25 cellular contexts compared by ENCODE assay signal in genomic region chr6:113526995-113527394, GRCh38.
DNase-seq lines count a peak whose midpoint lies in the region; ATAC-seq, FAIRE-seq and TF ChIP-seq lines count a peak whose summit lies in the region.
"Had no signal": no experiment of that assay in that cellular context is flagged by ENCODE, and none has a peak within 500 bp of the region (broad histone marks: within the 10 kb centered on the region; RNA-seq: fewer than 3 reads in every experiment).

No MANE protein-coding gene starts in this region.

- no peak for TF ChIP-seq POLR2A in suprapubic skin (IDR thresholded peaks at IDR 0.05)
- no peak for TF ChIP-seq POLR2A in HepG2 (IDR thresholded peaks at IDR 0.05; ENCODE audit: insufficient read depth in 1 of 2, low read depth in 2 of 2, low read length in 2 of 2)

- H3K4me1 ChIP-seq in heart right ventricle (peaks cover 0 to 4% (median 0%) of the 10 kb centered on the region in 9 donors), left ventricle myocardium inferior (no peaks in the 10 kb centered on the region), keratinocyte (ENCODE audit: control insufficient read depth, extremely low read depth, insufficient read depth, low read length) (peaks cover 25% of the 10 kb centered on the region), suprapubic skin (peaks cover 15% of the 10 kb centered on the region), HepG2 (ENCODE audit: insufficient read depth, low read length) (peaks cover 7% of the 10 kb centered on the region)
- H3K4me1 ChIP-seq: BLaER1 had no signal

- no peak overlapping the region for H3K4me3 Mint-ChIP-seq in natural killer cell
- H3K4me3 Mint-ChIP-seq: CD4-positive, CD25-positive, alpha-beta regulatory T cell; IgD-negative memory B cell had no signal

- H3K79me2 ChIP-seq in keratinocyte (ENCODE audit: control insufficient read depth, insufficient read depth, low read length) (no peaks in the 10 kb centered on the region), HepG2 (ENCODE audit: insufficient read depth, low read length) (no peaks in the 10 kb centered on the region)

- no peaks in the 10 kb centered on the region for H3K36me3 ChIP-seq in heart right ventricle
- no peaks in the 10 kb centered on the region for H3K36me3 ChIP-seq in left ventricle myocardium inferior
- no peaks in the 10 kb centered on the region for H3K36me3 ChIP-seq in keratinocyte (ENCODE audit: control insufficient read depth in 2 of 2, extremely low read depth in 1 of 2, insufficient read depth in 2 of 2, low read length in 2 of 2)
- H3K36me3 ChIP-seq in suprapubic skin = no peaks in the 10 kb centered on the region
- no peaks in the 10 kb centered on the region for H3K36me3 ChIP-seq in HepG2 (replicated peaks in 1 of 2; ENCODE audit: control insufficient read depth in 1 of 2, insufficient read depth in 2 of 2, low read length in 2 of 2)
- H3K36me3 ChIP-seq: BLaER1, SJSA1 had no signal

- TF ChIP-seq RAD21 in HepG2 (CRISPR knock-in tag; IDR thresholded peaks at IDR 0.05) = no peak

- H2AFZ ChIP-seq in keratinocyte (ENCODE audit: control insufficient read depth, low read length) (no peak overlapping the region), HepG2 (ENCODE audit: low read length) (no peak overlapping the region)

- no peak overlapping the region for H3K27ac Mint-ChIP-seq in natural killer cell
- H3K27ac Mint-ChIP-seq: CD4-positive, CD25-positive, alpha-beta regulatory T cell; IgD-negative memory B cell had no signal

- H3K4me3 ChIP-seq in heart right ventricle (no peak overlapping the region), left ventricle myocardium inferior (no peak overlapping the region), keratinocyte (ENCODE audit: control insufficient read depth in 2 of 3, extremely low read depth in 1 of 3, insufficient read depth in 2 of 3, low read depth in 1 of 3, low read length in 3 of 3) (no peak overlapping the region), suprapubic skin (no peak overlapping the region), HepG2 (replicated peaks in 1 of 3; ENCODE audit: insufficient read depth in 1 of 3, low read depth in 2 of 3, low read length in 3 of 3) (no peak overlapping the region)
- H3K4me3 ChIP-seq: BLaER1, SJSA1 had no signal

- peak overlapping the region; percentile 1 for H3K4me2 ChIP-seq in keratinocyte (ENCODE audit: control insufficient read depth, extremely low read depth, insufficient read depth, low read depth, low read length)
- H3K4me2 ChIP-seq in HepG2 (ENCODE audit: low read depth, low read length) = no peak overlapping the region
- H3K4me2 ChIP-seq: BLaER1, KMS-11 had no signal

- H4K20me1 ChIP-seq in keratinocyte (ENCODE audit: control insufficient read depth, extremely low read depth, insufficient read depth, low read length) = no peaks in the 10 kb centered on the region
- no peaks in the 10 kb centered on the region for H4K20me1 ChIP-seq in HepG2 (ENCODE audit: insufficient read depth, low read length)
- H4K20me1 ChIP-seq: BLaER1 had no signal

- POLR2A ChIA-PET in HepG2 (lab: Yijun Ruan, JAX) = no interaction called here

- H3K9ac ChIP-seq in keratinocyte (ENCODE audit: control insufficient read depth, extremely low read depth, insufficient read depth, low read length) (no peak overlapping the region), HepG2 (ENCODE audit: insufficient read depth, low read depth, low read length) (no peak overlapping the region)
- H3K9ac ChIP-seq: BLaER1, KMS-11 had no signal

- H3K9me1 ChIP-seq in keratinocyte (ENCODE audit: control insufficient read depth, extremely low read depth, insufficient read depth, low read length) = no peaks in the 10 kb centered on the region

- peak in 1 of 2 donors; percentile 9 for DNase-seq in heart right ventricle
- no peak for DNase-seq in left ventricle myocardium inferior
- no peak for DNase-seq in epithelial cell of prostate (ENCODE audit: low read depth, low spot score)
- DNase-seq in keratinocyte (ENCODE audit: low read depth, low spot score) = no peak
- DNase-seq in suprapubic skin (ENCODE audit: low spot score in 2 of 2) = no peak
- no peak for DNase-seq in natural killer cell
- no peak for DNase-seq in HepG2 (ENCODE audit: low spot score)
- DNase-seq: CD4-positive, CD25-positive, alpha-beta regulatory T cell; NCI-H1048; NCI-H1417; NCI-H1694; NCI-H2081; NCI-H2171 treated with DMSO at 0.1 percent for 48 hours; NCI-H345; NCI-H510A treated with DMSO at 0.1 percent for 48 hours had no signal

- dilution Hi-C loops in keratinocyte (cut with MboI; ENCODE audit: extremely low pct_ligation_motif_present, low sequenced_read_pairs) = no loop called here

- in situ Hi-C loops in HepG2 (cut with HindIII; ENCODE audit: extremely low pct_ligation_motif_present, low pct_unique_long_range_greater_than_20kb) = no loop called here

- intact Hi-C loops in heart right ventricle (cut with DNase I) (no loop called here), left ventricle myocardium inferior (cut with micrococcal nuclease) (no loop called here), natural killer cell (cut with micrococcal nuclease) (no loop called here), HepG2 (cut with micrococcal nuclease; ENCODE audit: unreplicated experiment) (no loop called here)

- TF ChIP-seq EP300 in suprapubic skin (IDR thresholded peaks at IDR 0.05) = no peak
- TF ChIP-seq EP300 in HepG2 (IDR thresholded peaks at IDR 0.05; ENCODE audit: low read depth in 2 of 2, low read length in 2 of 2) = no peak
- no peak for TF ChIP-seq EP300 in HepG2 (CRISPR knock-in tag; IDR thresholded peaks at IDR 0.05; ENCODE audit: borderline replicate concordance)

- H3K9me3 ChIP-seq in heart right ventricle = no peaks in the 10 kb centered on the region
- H3K9me3 ChIP-seq in left ventricle myocardium inferior (replicated peaks) = no peaks in the 10 kb centered on the region
- no peaks in the 10 kb centered on the region for H3K9me3 ChIP-seq in keratinocyte (ENCODE audit: control insufficient read depth, low read depth, low read length)
- H3K9me3 ChIP-seq in suprapubic skin = no peaks in the 10 kb centered on the region
- H3K9me3 ChIP-seq in HepG2 (ENCODE audit: low read length) = no peaks in the 10 kb centered on the region
- H3K9me3 ChIP-seq: BLaER1, SJSA1 had no signal

- peaks cover 4 to 11% of the 10 kb centered on the region in 2 donors for H3K9me3 Mint-ChIP-seq in natural killer cell
- H3K9me3 Mint-ChIP-seq: IgD-negative memory B cell had no signal

- CTCF ChIA-PET in HepG2 (lab: Yijun Ruan, JAX; ENCODE audit: low intra/inter-chr PET ratio, low total read pairs) = no interaction called here

- H3K27ac ChIP-seq in heart right ventricle = no peak overlapping the region
- H3K27ac ChIP-seq in left ventricle myocardium inferior (replicated peaks) = no peak overlapping the region
- H3K27ac ChIP-seq in epithelial cell of prostate = peak overlapping the region; percentile 62
- peak overlapping the region; percentile 42 for H3K27ac ChIP-seq in keratinocyte (ENCODE audit: control insufficient read depth, insufficient read depth, low read length)
- H3K27ac ChIP-seq in suprapubic skin = peak overlapping the region; percentile 79
- H3K27ac ChIP-seq in HepG2 (ENCODE audit: extremely low read length, insufficient read depth, low read length) = no peak overlapping the region
- H3K27ac ChIP-seq: BLaER1, KMS-11, SJSA1 had no signal

- H3K36me3 Mint-ChIP-seq in natural killer cell = no peaks in the 10 kb centered on the region
- H3K36me3 Mint-ChIP-seq: CD4-positive, CD25-positive, alpha-beta regulatory T cell had no signal

- ATAC-seq in heart right ventricle (peak in 6 of 8 donors; percentile 74 to 98 (median 88)), natural killer cell (no peak), HG03025 (IDR thresholded peaks at IDR 0.05; ENCODE audit: low FRiP score, unreplicated experiment) (no peak), HepG2 (no peak)
- ATAC-seq: HCT116 had no signal

- H3K4me1 Mint-ChIP-seq in natural killer cell = no peaks in the 10 kb centered on the region
- H3K4me1 Mint-ChIP-seq: CD4-positive, CD25-positive, alpha-beta regulatory T cell; IgD-negative memory B cell had no signal

- TF ChIP-seq CTCF in heart right ventricle (IDR thresholded peaks at IDR 0.05) (no peak), left ventricle myocardium inferior (IDR thresholded peaks at IDR 0.05; ENCODE audit: borderline replicate concordance) (no peak), keratinocyte (optimal IDR thresholded peaks at IDR 0.05 in 1 of 3, IDR thresholded peaks at IDR 0.05 in 1 of 3, conservative IDR thresholded peaks at IDR 0.05 in 1 of 3; ENCODE audit: extremely low read depth in 1 of 3, insufficient read depth in 2 of 3, low read length in 3 of 3) (no peak), suprapubic skin (IDR thresholded peaks at IDR 0.05) (no peak), natural killer cell (IDR thresholded peaks at IDR 0.05) (no peak), HepG2 (CRISPR knock-in tag; IDR thresholded peaks at IDR 0.05) (no peak)

- no peaks in the 10 kb centered on the region for H3K27me3 Mint-ChIP-seq in natural killer cell (ENCODE audit: low read depth in 2 of 2)
- H3K27me3 Mint-ChIP-seq: CD4-positive, CD25-positive, alpha-beta regulatory T cell; IgD-negative memory B cell had no signal

- FAIRE-seq in keratinocyte (lab: Jason Lieb, UNC) (no peak), HepG2 (lab: Jason Lieb, UNC) (no peak)
- FAIRE-seq: A204.1, D721Med, GM19239, RCC 7860 had no signal

- WGBS in heart right ventricle, 2 donors = 88 to 91% methylated on average over 3 of the region's 3 CpGs
- WGBS in suprapubic skin = 59% methylated on average over 3 of the region's 3 CpGs
- 64% methylated on average over 3 of the region's 3 CpGs for WGBS in HepG2 (ENCODE audit: low lambda C conversion rate)

- BruUV-seq in HepG2 (replicated peaks; lab: Mats Ljungman, UMichigan) = no TSS peak

- H3K27me3 ChIP-seq in heart right ventricle = no peaks in the 10 kb centered on the region
- no peaks in the 10 kb centered on the region for H3K27me3 ChIP-seq in left ventricle myocardium inferior (ENCODE audit: low read depth)
- H3K27me3 ChIP-seq in keratinocyte (ENCODE audit: control insufficient read depth, extremely low read depth, insufficient read depth, low read length) = no peaks in the 10 kb centered on the region
- H3K27me3 ChIP-seq in suprapubic skin = no peaks in the 10 kb centered on the region
- H3K27me3 ChIP-seq in HepG2 (ENCODE audit: control insufficient read depth in 1 of 2, insufficient read depth in 2 of 2, low read length in 2 of 2) = no peaks in the 10 kb centered on the region
- H3K27me3 ChIP-seq: BLaER1, SJSA1 had no signal

TF ChIP-seq in HepG2, 621 proteins besides CTCF, POLR2A, EP300 and RAD21 (continues in another document):
- TF ChIP-seq RFXANK (CRISPR knock-in tag; IDR thresholded peaks at IDR 0.05) (no peak), FOSL1 (CRISPR knock-in tag; IDR thresholded peaks at IDR 0.05; ENCODE audit: borderline replicate concordance) (no peak)

Comparison
In these comparisons a context has a peak if more than half of its experiments do, and no peak if none do; other contexts are left out.
1. ATAC-seq: peak in heart right ventricle (6 of 8); none in natural killer cell (0 of 3), HG03025 (single experiment) and HepG2 (single experiment).
2. H3K27ac ChIP-seq: peak in epithelial cell of prostate (single experiment), keratinocyte (single experiment) and suprapubic skin (single experiment); none in heart right ventricle (0 of 10), left ventricle myocardium inferior (single experiment) and HepG2 (single experiment).